27 cellular contexts compared by ENCODE assay signal in genomic region chr11:98453378-98453777, GRCh38.
"Had no signal": no experiment of that assay in that cellular context is flagged by ENCODE, and none has a peak within 500 bp of the region (broad histone marks: within the 10 kb centered on the region; RNA-seq: fewer than 3 reads in every experiment).

No MANE protein-coding gene starts in this region.

- H3K9me3 Mint-ChIP-seq: nephron progenitor cell; neural crest cell; stimulated activated naive CD8-positive, alpha-beta T cell treated with anti-CD3 and anti-CD28 coated beads, Interleukin-15, Interleukin-2, amounts not matched to agents 100 ng/mL and 50 ng/mL, for 24 hours; type B pancreatic cell had no signal

- H3K79me2 ChIP-seq: parathyroid adenoma had no signal

- H2AFZ ChIP-seq: parathyroid adenoma had no signal

- ATAC-seq: naive thymus-derived CD8-positive, alpha-beta T cell; natural killer cell treated with Interleukin-12 subunit alpha and Interleukin-12 subunit beta and Interleukin-15 and Interleukin-18, amount 100 ng/mL, for 72 hours; psoas muscle; right cardiac atrium; right lobe of liver; stimulated activated effector memory CD8-positive, alpha-beta T cell treated with anti-CD3 and anti-CD28 coated beads, Interleukin-12 subunit alpha, Interleukin-12 subunit beta, amount 100 ng/mL, for 72 hours; stimulated activated naive B cell treated with anti-CD40 and anti-IgM and Interleukin-4, amounts not matched to agents 10 μg/mL and 1 μg/mL and 100 μg/mL, for 72 hours; upper lobe of right lung had no signal

- H3K9ac ChIP-seq: parathyroid adenoma had no signal

- H3K9me3 ChIP-seq: ovary, psoas muscle, right lobe of liver, tibial artery, transverse colon, upper lobe of right lung, uterus had no signal

- FAIRE-seq: small intestine had no signal

- H3K4me3 ChIP-seq: ovary, psoas muscle, right lobe of liver, sigmoid colon, stomach, tibial artery, transverse colon, upper lobe of right lung, uterus had no signal

- H3K4me3 Mint-ChIP-seq: naive thymus-derived CD8-positive, alpha-beta T cell; natural killer cell treated with Interleukin-12 subunit alpha and Interleukin-12 subunit beta and Interleukin-15 and Interleukin-18, amount 100 ng/mL, for 72 hours; nephron progenitor cell; neural crest cell; stimulated activated effector memory CD8-positive, alpha-beta T cell treated with anti-CD3 and anti-CD28 coated beads, Interleukin-12 subunit alpha, Interleukin-12 subunit beta, amount 100 ng/mL, for 72 hours; stimulated activated naive B cell treated with anti-CD40 and anti-IgM and Interleukin-4, amounts not matched to agents 10 μg/mL and 1 μg/mL and 100 μg/mL, for 72 hours; stimulated activated naive CD8-positive, alpha-beta T cell treated with anti-CD3 and anti-CD28 coated beads, Interleukin-15, Interleukin-2, amounts not matched to agents 100 ng/mL and 50 ng/mL, for 24 hours; type B pancreatic cell had no signal

- H3K36me3 ChIP-seq: ovary, right lobe of liver, sigmoid colon, stomach, tibial artery, transverse colon, upper lobe of right lung, uterus had no signal

- DNase-seq: naive thymus-derived CD8-positive, alpha-beta T cell; nephron progenitor cell; occipital lobe; ovary; psoas muscle; right cardiac atrium; right lobe of liver; sigmoid colon; small intestine; stimulated activated CD4-positive, alpha-beta T cell treated with anti-CD3 and anti-CD28 coated beads, Interleukin-15, amount 100 ng/mL, for 24 hours; stimulated activated CD4-positive, alpha-beta T cell treated with anti-CD3 and anti-CD28 coated beads, Interleukin-2, amount 100 ng/mL, for 24 hours; stimulated activated CD4-positive, alpha-beta T cell treated with anti-CD3 and anti-CD28 coated beads, Interleukin-2, amount 100 ng/mL, for 48 hours; stimulated activated CD4-positive, alpha-beta T cell treated with anti-CD3 and anti-CD28 coated beads, Interleukin-4, amount 100 ng/mL, for 24 hours; stimulated activated naive B cell treated with anti-CD40 and anti-IgM and Interleukin-4, amounts not matched to agents 10 μg/mL and 1 μg/mL and 100 μg/mL, for 72 hours; stimulated activated naive CD4-positive, alpha-beta T cell treated with Interleukin-2 at 50 U/mL for 16 hours; stomach; tibial artery; transverse colon; upper lobe of right lung; uterus had no signal

- H3K27me3 ChIP-seq: ovary, right lobe of liver, sigmoid colon, stomach, tibial artery, transverse colon, upper lobe of right lung, uterus had no signal

- H3K4me1 ChIP-seq: parathyroid adenoma, psoas muscle, right lobe of liver, sigmoid colon, stomach, tibial artery, transverse colon, upper lobe of right lung, uterus had no signal

- H3K4me1 Mint-ChIP-seq: naive thymus-derived CD8-positive, alpha-beta T cell; stimulated activated effector memory CD8-positive, alpha-beta T cell treated with anti-CD3 and anti-CD28 coated beads, Interleukin-12 subunit alpha, Interleukin-12 subunit beta, amount 100 ng/mL, for 72 hours; stimulated activated naive B cell treated with anti-CD40 and anti-IgM and Interleukin-4, amounts not matched to agents 10 μg/mL and 1 μg/mL and 100 μg/mL, for 72 hours had no signal

- H3K27ac Mint-ChIP-seq: naive thymus-derived CD8-positive, alpha-beta T cell; natural killer cell treated with Interleukin-12 subunit alpha and Interleukin-12 subunit beta and Interleukin-15 and Interleukin-18, amount 100 ng/mL, for 72 hours; nephron progenitor cell; progenitor cell of endocrine pancreas; stimulated activated effector memory CD8-positive, alpha-beta T cell treated with anti-CD3 and anti-CD28 coated beads, Interleukin-12 subunit alpha, Interleukin-12 subunit beta, amount 100 ng/mL, for 72 hours; stimulated activated naive B cell treated with anti-CD40 and anti-IgM and Interleukin-4, amounts not matched to agents 10 μg/mL and 1 μg/mL and 100 μg/mL, for 72 hours; stimulated activated naive CD8-positive, alpha-beta T cell treated with anti-CD3 and anti-CD28 coated beads, Interleukin-15, Interleukin-2, amounts not matched to agents 100 ng/mL and 50 ng/mL, for 24 hours; type B pancreatic cell had no signal

- H3K27ac ChIP-seq: ovary, parathyroid adenoma, psoas muscle, right lobe of liver, sigmoid colon, stomach, tibial artery, transverse colon, upper lobe of right lung, uterus had no signal

- H3K36me3 Mint-ChIP-seq: naive thymus-derived CD8-positive, alpha-beta T cell; stimulated activated effector memory CD8-positive, alpha-beta T cell treated with anti-CD3 and anti-CD28 coated beads, Interleukin-12 subunit alpha, Interleukin-12 subunit beta, amount 100 ng/mL, for 72 hours; stimulated activated naive B cell treated with anti-CD40 and anti-IgM and Interleukin-4, amounts not matched to agents 10 μg/mL and 1 μg/mL and 100 μg/mL, for 72 hours; type B pancreatic cell had no signal

- H3K27me3 Mint-ChIP-seq: naive thymus-derived CD8-positive, alpha-beta T cell; natural killer cell treated with Interleukin-12 subunit alpha and Interleukin-12 subunit beta and Interleukin-15 and Interleukin-18, amount 100 ng/mL, for 72 hours; progenitor cell of endocrine pancreas; stimulated activated naive B cell treated with anti-CD40 and anti-IgM and Interleukin-4, amounts not matched to agents 10 μg/mL and 1 μg/mL and 100 μg/mL, for 72 hours; stimulated activated naive CD8-positive, alpha-beta T cell treated with anti-CD3 and anti-CD28 coated beads, Interleukin-15, Interleukin-2, amounts not matched to agents 100 ng/mL and 50 ng/mL, for 24 hours; type B pancreatic cell had no signal
